In genomic region chr12:47737936-47738335, GRCh38 we compare ENCODE assay signal across 22 cellular contexts. TPM values are rescaled to one million over a fixed set of nuclear protein-coding genes. Genes with fewer than 3 reads are reported as not detected.
DNase-seq lines count a peak whose midpoint lies in the region; ATAC-seq and TF ChIP-seq lines count a peak whose summit lies in the region.
"Had no signal": no experiment of that assay in that cellular context is flagged by ENCODE, and none has a peak within 500 bp of the region (broad histone marks: within the 10 kb centered on the region; RNA-seq: fewer than 3 reads in every experiment).

No MANE protein-coding gene starts in this region.

- H3K9me3 ChIP-seq in breast epithelium = no peaks in the 10 kb centered on the region
- H3K9me3 ChIP-seq in right atrium auricular region = no peaks in the 10 kb centered on the region
- H3K9me3 ChIP-seq in gastrocnemius medialis = no peaks in the 10 kb centered on the region
- H3K9me3 ChIP-seq in uterus = no peaks in the 10 kb centered on the region

- H3K36me3 ChIP-seq in breast epithelium (no peaks in the 10 kb centered on the region), right atrium auricular region (no peaks in the 10 kb centered on the region), gastrocnemius medialis (no peaks in the 10 kb centered on the region), uterus (no peaks in the 10 kb centered on the region)

- ATAC-seq in gastrocnemius medialis = no peak
- no peak for ATAC-seq in activated naive CD8-positive, alpha-beta T cell treated with anti-CD3 and anti-CD28 coated beads, Interleukin-2, amount 50 U/mL, for 24 hours
- ATAC-seq: foreskin keratinocyte, T-helper 17 cell had no signal

- H3K4me3 ChIP-seq in breast epithelium (no peak overlapping the region), right atrium auricular region (no peak overlapping the region), gastrocnemius medialis (no peak overlapping the region), uterus (no peak overlapping the region)

- peaks cover 13 to 29% of the 10 kb centered on the region in 2 donors for H3K4me1 ChIP-seq in breast epithelium
- H3K4me1 ChIP-seq in right atrium auricular region = peaks cover 0 to 84% of the 10 kb centered on the region in 2 donors
- peaks cover 47 to 57% of the 10 kb centered on the region in 2 donors for H3K4me1 ChIP-seq in gastrocnemius medialis
- peaks cover 9 to 30% of the 10 kb centered on the region in 2 donors for H3K4me1 ChIP-seq in uterus
- H3K4me1 ChIP-seq: foreskin keratinocyte had no signal

- H3K27me3 ChIP-seq in breast epithelium (no peaks in the 10 kb centered on the region), right atrium auricular region (no peaks in the 10 kb centered on the region), gastrocnemius medialis (no peaks in the 10 kb centered on the region), uterus (no peaks in the 10 kb centered on the region)
- H3K27me3 ChIP-seq: foreskin keratinocyte had no signal

- H3K27me3 Mint-ChIP-seq in MCF 10A (ENCODE audit: insufficient read depth, unreplicated experiment) = no peaks in the 10 kb centered on the region
- H3K27me3 Mint-ChIP-seq in activated naive CD8-positive, alpha-beta T cell treated with anti-CD3 and anti-CD28 coated beads, Interleukin-2, amount 50 U/mL, for 24 hours = no peaks in the 10 kb centered on the region
- H3K27me3 Mint-ChIP-seq: activated B cell treated with CpG ODN at 0.5 μM for 24 hours, naive B cell, T-helper 17 cell had no signal

- in situ Hi-C loops in gastrocnemius medialis (cut with MboI; ENCODE audit: low sequenced_read_pairs in 4 of 4) = loop anchor here in 2 of 4 donors (25.0 kb wide), 1 partner anchor 99 kb away; no protein-coding TSS in a partner anchor

- no TSS peak for BruUV-seq in MCF 10A (replicated peaks; lab: Mats Ljungman, UMichigan)

- no peaks in the 10 kb centered on the region for H3K36me3 Mint-ChIP-seq in MCF 10A (ENCODE audit: insufficient read depth, unreplicated experiment)
- H3K36me3 Mint-ChIP-seq in activated naive CD8-positive, alpha-beta T cell treated with anti-CD3 and anti-CD28 coated beads, Interleukin-2, amount 50 U/mL, for 24 hours (ENCODE audit: low read depth) = no peaks in the 10 kb centered on the region
- H3K36me3 Mint-ChIP-seq: IgD-negative memory B cell, naive B cell had no signal

- no peak for TF ChIP-seq POLR2A in breast epithelium (IDR thresholded peaks at IDR 0.05)
- no peak for TF ChIP-seq POLR2A in gastrocnemius medialis (IDR thresholded peaks at IDR 0.05)
- TF ChIP-seq POLR2A in uterus (IDR thresholded peaks at IDR 0.05) = no peak

- intact Hi-C loops in breast epithelium (cut with DNase I; ENCODE audit: low total_unique reads) = no loop called here
- intact Hi-C loops in MCF 10A (cut with micrococcal nuclease) = no loop called here
- intact Hi-C loops in gastrocnemius medialis (cut with DNase I; ENCODE audit: low total_unique reads) = loop anchor here (1.0 kb wide), 1 partner anchor 21 kb away; no protein-coding TSS in a partner anchor
- intact Hi-C loops in uterus (cut with DNase I; ENCODE audit: low total_unique reads) = no loop called here

- POLR2A ChIA-PET in MCF 10A (lab: Yijun Ruan, JAX) = interaction anchor here (0.6 kb wide), 1 partner anchor 95 kb away, joined by 4 read pairs; no protein-coding TSS in a partner anchor

- H3K27ac Mint-ChIP-seq in MCF 10A (ENCODE audit: low read depth, unreplicated experiment) = no peak overlapping the region
- no peak overlapping the region for H3K27ac Mint-ChIP-seq in activated naive CD8-positive, alpha-beta T cell treated with anti-CD3 and anti-CD28 coated beads, Interleukin-2, amount 50 U/mL, for 24 hours
- H3K27ac Mint-ChIP-seq: activated B cell treated with CpG ODN at 0.5 μM for 24 hours; activated T-helper 2 cell treated with anti-CD3 and anti-CD28 coated beads, Interferon-gamma antibody, Interleukin-2, Interleukin-4, amounts not matched to agents 10 μg/mL and 5 μg/mL and 100 μg/mL, durations not matched to agents 14 hours and 24 hours and 36 hours; T-helper 17 cell had no signal

- TF ChIP-seq CTCF in breast epithelium (IDR thresholded peaks at IDR 0.05) = no peak
- TF ChIP-seq CTCF in MCF 10A (IDR thresholded peaks at IDR 0.05; ENCODE audit: unreplicated experiment) = no peak
- no peak for TF ChIP-seq CTCF in right atrium auricular region (IDR thresholded peaks at IDR 0.05)
- TF ChIP-seq CTCF in gastrocnemius medialis (IDR thresholded peaks at IDR 0.05 in 4 of 5, conservative IDR thresholded peaks at IDR 0.05 in 1 of 5) = no peak
- TF ChIP-seq CTCF in uterus (IDR thresholded peaks at IDR 0.05) = no peak

- peaks cover 14% of the 10 kb centered on the region for H3K4me1 Mint-ChIP-seq in MCF 10A (ENCODE audit: insufficient read depth, unreplicated experiment)
- peaks cover 26% of the 10 kb centered on the region for H3K4me1 Mint-ChIP-seq in activated naive CD8-positive, alpha-beta T cell treated with anti-CD3 and anti-CD28 coated beads, Interleukin-2, amount 50 U/mL, for 24 hours

- peak overlapping the region; percentile 54 to 86 for H3K27ac ChIP-seq in breast epithelium
- peak overlapping the region; percentile 83 to 87 for H3K27ac ChIP-seq in right atrium auricular region
- peak overlapping the region; percentile 61 to 79 (median 64) for H3K27ac ChIP-seq in gastrocnemius medialis
- H3K27ac ChIP-seq in uterus = peak overlapping the region; percentile 79 to 84
- H3K27ac ChIP-seq: C4-2B, foreskin keratinocyte had no signal

- CTCF ChIA-PET in MCF 10A (lab: Yijun Ruan, JAX) = interaction anchor here (0.8 to 7.8 kb wide), 5 partner anchors 9 to 100 kb away, joined by 3 to 843 read pairs (median 4); partner anchors contain the start of gene SLC48A1

- H3K9me3 Mint-ChIP-seq in MCF 10A (ENCODE audit: unreplicated experiment) = no peaks in the 10 kb centered on the region
- H3K9me3 Mint-ChIP-seq in activated naive CD8-positive, alpha-beta T cell treated with anti-CD3 and anti-CD28 coated beads, Interleukin-2, amount 50 U/mL, for 24 hours = no peaks in the 10 kb centered on the region
- H3K9me3 Mint-ChIP-seq: activated B cell treated with CpG ODN at 0.5 μM for 24 hours; activated T-helper 2 cell treated with anti-CD3 and anti-CD28 coated beads, Interferon-gamma antibody, Interleukin-2, Interleukin-4, amounts not matched to agents 10 μg/mL and 5 μg/mL and 100 μg/mL, durations not matched to agents 14 hours and 24 hours and 36 hours; IgD-negative memory B cell; naive B cell had no signal

- DNase-seq in breast epithelium (ENCODE audit: low spot score in 2 of 2) = no peak
- DNase-seq in MCF 10A (ENCODE audit: unreplicated experiment) = no peak
- DNase-seq in right atrium auricular region (ENCODE audit: low spot score) = no peak
- DNase-seq in gastrocnemius medialis = no peak
- DNase-seq in uterus = peak in 1 of 2 donors; percentile 36
- DNase-seq in stimulated activated CD4-positive, alpha-beta T cell treated with anti-CD3 and anti-CD28 coated beads, Interleukin-15, amount 100 ng/mL, for 24 hours = no peak
- no peak for DNase-seq in DMS153 (lab: John Stamatoyannopoulos, UW)
- no peak for DNase-seq in activated naive CD8-positive, alpha-beta T cell treated with anti-CD3 and anti-CD28 coated beads, Interleukin-2, amount 50 U/mL, for 24 hours
- DNase-seq: activated B cell treated with CpG ODN at 0.5 μM for 24 hours; activated CD8-positive, alpha-beta memory T cell treated with anti-CD3 and anti-CD28 coated beads for 24 hours; DMS53; foreskin keratinocyte; naive B cell; NCI-H1930; SHP77 treated with DMSO at 0.1 percent for 48 hours; T-helper 17 cell had no signal

- no peak overlapping the region for H3K4me3 Mint-ChIP-seq in MCF 10A (ENCODE audit: unreplicated experiment)
- H3K4me3 Mint-ChIP-seq in activated naive CD8-positive, alpha-beta T cell treated with anti-CD3 and anti-CD28 coated beads, Interleukin-2, amount 50 U/mL, for 24 hours = no peak overlapping the region
- H3K4me3 Mint-ChIP-seq: activated B cell treated with CpG ODN at 0.5 μM for 24 hours, T-helper 17 cell had no signal

RNA-seq across cellular contexts. Expression of gene ENDOU, which starts 12.6 kb away (rescaled TPM):
- total RNA-seq in breast epithelium (1 to 10 TPM in 2 of 3 donors, under 1 TPM in 1; 0.98 to 1.4 (median 1.0) TPM), MCF 10A (2022) (not detected in 2 replicates), right atrium auricular region (1 to 10 TPM in 1 of 2 donors, under 1 TPM in 1; 0.55 to 2.1 TPM), gastrocnemius medialis (under 1 TPM in 1 of 4 donors, not detected in 3; 0.16 TPM), uterus (under 1 TPM in 2 of 4 donors, not detected in 2; 0.28 to 0.64 TPM)
- total RNA-seq: A172; activated T-helper 2 cell treated with anti-CD3 and anti-CD28 coated beads, Interferon-gamma antibody, Interleukin-2, Interleukin-4, amounts not matched to agents 10 μg/mL and 5 μg/mL and 100 μg/mL, durations not matched to agents 14 hours and 24 hours and 36 hours; chondrocyte; pulmonary artery endothelial cell had no signal

RNA-seq across cellular contexts. Expression of gene RAPGEF3, which starts 20.7 kb away (rescaled TPM):
- total RNA-seq in breast epithelium (10 to 100 TPM; 40.6 to 87.8 (median 60.3) TPM), MCF 10A (2022) (1.4 and 3.4 TPM in 2 replicates), right atrium auricular region (10 to 100 TPM; 19.8 to 26.8 TPM), gastrocnemius medialis (10 to 100 TPM; 17.0 to 27.0 (median 22.3) TPM), uterus (100 to 1,000 TPM in 1 of 4 donors, 10 to 100 TPM in 3; 13.5 to 105 (median 48.7) TPM)

RNA-seq across cellular contexts. Expression of gene RPAP3, which starts 32.1 kb away (rescaled TPM):
- total RNA-seq in breast epithelium (10 to 100 TPM; 11.4 to 25.0 (median 18.7) TPM), MCF 10A (2022) (16.2 and 22.5 TPM in 2 replicates), right atrium auricular region (10 to 100 TPM; 12.2 to 14.3 TPM), gastrocnemius medialis (10 to 100 TPM; 15.1 to 24.8 (median 20.5) TPM), uterus (10 to 100 TPM; 16.8 to 33.6 (median 22.2) TPM)

RNA-seq across cellular contexts. Expression of gene SLC48A1, which starts 35.1 kb away (rescaled TPM):
- 10 to 100 TPM; 27.5 to 51.5 (median 30.6) TPM for total RNA-seq in breast epithelium
- 19.4 and 20.2 TPM in 2 replicates for total RNA-seq in MCF 10A (2022)
- total RNA-seq in right atrium auricular region = 10 to 100 TPM; 48.9 to 52.0 TPM
- total RNA-seq in gastrocnemius medialis = 10 to 100 TPM; 28.3 to 62.6 (median 45.6) TPM
- 10 to 100 TPM in 3 of 4 donors, 1 to 10 TPM in 1; 1.3 to 50.5 (median 15.4) TPM for total RNA-seq in uterus
